8 cellular contexts compared by ENCODE assay signal in genomic region chr1:180154325-180155201, GRCh38. TPM values are rescaled to one million over a fixed set of nuclear protein-coding genes. Genes with fewer than 3 reads are reported as not detected.
DNase-seq lines count a peak whose midpoint lies in the region; ATAC-seq and TF ChIP-seq lines count a peak whose summit lies in the region.

Gene QSOX1 (plus strand): TSS chr1:180154869. CDS start chr1:180154908, 39 bp downstream.

- no TSS peak for BruUV-seq in PC-3 (replicated peaks; lab: Mats Ljungman, UMichigan)

- POLR2A ChIA-PET in PC-3 (lab: Charles Lee; ENCODE audit: unreplicated experiment) = interaction anchor here (0.6 to 1.0 kb wide), 14 partner anchors 25 to 884 kb away, joined by 3 to 17 read pairs (median 6); no protein-coding TSS in a partner anchor

- H3K27ac ChIP-seq in PC-3 (ENCODE audit: low read length) = peak within 1 kb of the TSS; percentile 99
- peak within 1 kb of the TSS; percentile 76 for H3K27ac ChIP-seq in epithelial cell of prostate

- H3K9me2 ChIP-seq in PC-3 (replicated peaks; ENCODE audit: low read length) = no peaks in the 10 kb centered on the region

- peak within 1 kb of the TSS; percentile 93 for H3K9ac ChIP-seq in PC-3 (ENCODE audit: low read length)

- TF ChIP-seq CTCF in PC-3 (conservative IDR thresholded peaks at IDR 0.05; ENCODE audit: low read depth, low read length) = no peak

- no peaks in the 10 kb centered on the region for H3K27me3 ChIP-seq in PC-3 (ENCODE audit: low read length)

- no peaks in the 10 kb centered on the region for H3K9me3 ChIP-seq in PC-3 (ENCODE audit: low read length)

- peak within 1 kb of the TSS; percentile 72 for H2AFZ ChIP-seq in PC-3 (ENCODE audit: low read length)

- CTCF ChIA-PET in PC-3 (lab: Charles Lee) = no interaction called here

- DNase-seq in DMS 273 treated with DMSO at 0.1 percent for 48 hours (lab: John Stamatoyannopoulos, UW) = peak; percentile 38
- peak; percentile 86 for DNase-seq in HuH-7 (ENCODE audit: low spot score)
- peak; percentile 77 for DNase-seq in PC-3
- DNase-seq in activated T-cell treated with anti-CD3 and anti-CD28 coated beads for 48 hours (ENCODE audit: low read depth) = peak; percentile 87
- peak; percentile 54 for DNase-seq in epithelial cell of prostate (ENCODE audit: low read depth, low spot score)
- peak; percentile 92 for DNase-seq in mucosa of gallbladder (ENCODE audit: low spot score)
- peak; percentile 56 to 80 for DNase-seq in stimulated activated CD8-positive, alpha-beta memory T cell treated with anti-CD3 and anti-CD28 coated beads, Interleukin-4, amount 100 ng/mL, for 4 hours (ENCODE audit: low read depth in 2 of 2, low spot score in 1 of 2)

- H4K20me1 ChIP-seq in PC-3 (ENCODE audit: low read length) = peaks cover 39% of the 10 kb centered on the region

- peaks cover 62% of the 10 kb centered on the region for H3K4me1 ChIP-seq in PC-3 (ENCODE audit: insufficient read depth, low read length)

- intact Hi-C loops in PC-3 (cut with micrococcal nuclease) = loop anchor here (5.0 kb wide), 2 partner anchors 202 to 272 kb away; partner anchors contain the start of genes CEP350 and TOR1AIP1

- H3F3A ChIP-seq in PC-3 (ENCODE audit: low read length, unreplicated experiment) = no peaks in the 10 kb centered on the region

- H3K36me3 ChIP-seq in PC-3 (ENCODE audit: low read depth, low read length) = peaks cover 14% of the 10 kb centered on the region; the same call in 1 of the 2 replicates

- peak within 1 kb of the TSS; percentile 99 for H3K4me3 ChIP-seq in PC-3 (ENCODE audit: low read length)

- H3K4me2 ChIP-seq in PC-3 (ENCODE audit: low read length) = peak within 1 kb of the TSS; percentile 87

- peaks cover 54% of the 10 kb centered on the region for H3K79me2 ChIP-seq in PC-3 (ENCODE audit: low read length)

- peak; percentile 94 for ATAC-seq in GM21515 (IDR thresholded peaks at IDR 0.05; ENCODE audit: unreplicated experiment)
- peak; percentile 54 for ATAC-seq in PC-3

RNA-seq across cellular contexts. Expression of gene QSOX1, which starts in this region (rescaled TPM):
- total RNA-seq in PC-3 (2014; rRNA removed) = 192 and 237 TPM in 2 replicates
- total RNA-seq in mucosa of gallbladder = 395 TPM

Comparison
In these comparisons a context has a peak if more than half of its experiments do, and no peak if none do; other contexts are left out.
1. Peak in every context shown above with its lines: DNase-seq, ATAC-seq, H3K4me3 ChIP-seq and H3K27ac ChIP-seq.
2. DNase-seq: peak in every context shown above with its lines; median percentile 92 in mucosa of gallbladder; 87 in activated T-cell treated with anti-CD3 and anti-CD28 coated beads for 48 hours; 86 in HuH-7; 77 in PC-3; 68 in stimulated activated CD8-positive, alpha-beta memory T cell treated with anti-CD3 and anti-CD28 coated beads, Interleukin-4, amount 100 ng/mL, for 4 hours; 54 in epithelial cell of prostate; 38 in DMS 273 treated with DMSO at 0.1 percent for 48 hours.